Comparison of ENCODE assay signal across 11 cellular contexts in the genomic region with DNA sequence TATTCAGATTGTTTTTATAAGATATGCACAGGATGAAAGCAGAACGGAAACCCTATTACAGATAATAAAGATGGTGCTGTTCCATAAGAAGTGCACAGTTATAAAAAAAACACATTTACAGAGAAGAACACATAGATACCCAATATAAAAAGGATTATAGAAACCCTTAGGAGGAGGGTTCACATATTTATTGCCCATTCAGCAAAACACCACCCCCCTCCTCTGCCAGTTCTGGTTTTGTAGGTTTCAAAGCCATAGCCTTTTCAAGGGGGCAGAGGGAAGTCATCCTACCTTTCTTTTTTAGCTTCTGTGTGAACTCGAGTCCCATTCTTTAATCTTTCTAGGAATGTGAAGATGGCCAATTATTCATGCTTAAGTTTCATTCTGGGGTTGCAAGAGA.
"Had no signal": no experiment of that assay in that cellular context is flagged by ENCODE, and none has a peak within 500 bp of the region (broad histone marks: within the 10 kb centered on the region; RNA-seq: fewer than 3 reads in every experiment).

No MANE protein-coding gene starts in this region.

- FAIRE-seq: H1, H54 had no signal

- H3K4me1 ChIP-seq: HAP-1 had no signal

- H3K4me3 ChIP-seq: GM23248, GM23338, HAP-1 had no signal

- DNase-seq: GM23248, GOT3, H7, H9, HCEC 1CT, HFFc6 had no signal

- H3K4me2 ChIP-seq: GM23338 had no signal

- H3K27ac ChIP-seq: GM23248 had no signal

- H2AFZ ChIP-seq: GM23248, GM23338 had no signal

- H3K36me3 ChIP-seq: HAP-1 had no signal

- H3K9ac ChIP-seq: GM23248 had no signal

- H3K9me3 ChIP-seq: HAP-1 had no signal

- ATAC-seq: GM23338, HCT116 had no signal
